11 cellular contexts compared by ENCODE assay signal in genomic region chr2:72220170-72220569, GRCh38.
DNase-seq lines count a peak whose midpoint lies in the region; ATAC-seq, FAIRE-seq and TF ChIP-seq lines count a peak whose summit lies in the region.
"Had no signal": no experiment of that assay in that cellular context is flagged by ENCODE, and none has a peak within 500 bp of the region (broad histone marks: within the 10 kb centered on the region; RNA-seq: fewer than 3 reads in every experiment).

No MANE protein-coding gene starts in this region.

- no peak overlapping the region for H3T11ph ChIP-seq in H9 (ENCODE audit: low read length)

- H3K23me2 ChIP-seq in H9 (ENCODE audit: insufficient read length, low read depth, low read length, poor library complexity, severe bottlenecking), result no peaks in the 10 kb centered on the region

- H3K4me2 ChIP-seq in H9 (ENCODE audit: insufficient read depth, insufficient read length, low read length), result no peak overlapping the region

- H3K9me3 Mint-ChIP-seq in Caco-2 (ENCODE audit: unreplicated experiment), result no peaks in the 10 kb centered on the region
- H3K9me3 Mint-ChIP-seq in H9, result no peaks in the 10 kb centered on the region
- H3K9me3 Mint-ChIP-seq: activated naive CD4-positive, alpha-beta T cell treated with anti-CD3 and anti-CD28 coated beads, Interleukin-2, amount 50 U/mL, for 24 hours; T-helper 2 cell treated with Interferon-gamma antibody and Interleukin-4, amounts not matched to agents 5 μg/mL and 100 μg/mL, for 36 hours had no signal

- no TSS peak for BruUV-seq in Caco-2 (replicated peaks; lab: Mats Ljungman, UMichigan)

- intact Hi-C loops in Caco-2 (cut with micrococcal nuclease; ENCODE audit: unreplicated experiment), result no loop called here

- no peak overlapping the region for H2BK15ac ChIP-seq in H9 (ENCODE audit: low read depth, low read length)

- FAIRE-seq in RCC 7860 (lab: Jason Lieb, UNC), result no peak

- H3K27ac Mint-ChIP-seq in Caco-2 (ENCODE audit: unreplicated experiment) (no peak overlapping the region), H9 (no peak overlapping the region)
- H3K27ac Mint-ChIP-seq: activated naive CD4-positive, alpha-beta T cell treated with anti-CD3 and anti-CD28 coated beads, Interleukin-2, amount 50 U/mL, for 24 hours; T-helper 2 cell treated with Interferon-gamma antibody and Interleukin-4, amounts not matched to agents 5 μg/mL and 100 μg/mL, for 36 hours had no signal

- H3K27ac ChIP-seq in H9 (ENCODE audit: insufficient read length, low read depth, low read length) (no peak overlapping the region), foreskin keratinocyte (no peak overlapping the region)

- POLR2A ChIA-PET in Caco-2 (lab: Charles Lee), result no interaction called here

- no peak overlapping the region for H3K4me3 ChIP-seq in Caco-2 (ENCODE audit: low read depth, low read length)

- H3K4me1 ChIP-seq in Caco-2 (no peaks in the 10 kb centered on the region), H9 (ENCODE audit: insufficient read depth, low read length) (no peaks in the 10 kb centered on the region), foreskin keratinocyte (no peaks in the 10 kb centered on the region)

- no peaks in the 10 kb centered on the region for H3K79me2 ChIP-seq in H9 (ENCODE audit: insufficient read depth, low read length)

- H4K20me1 ChIP-seq in H9 (ENCODE audit: control insufficient read depth, insufficient read depth, insufficient read length), result no peaks in the 10 kb centered on the region

- no peak overlapping the region for H3K9ac ChIP-seq in H9 (ENCODE audit: extremely low read depth, insufficient read length, low read length)

- DNase-seq in Caco-2 (peak; percentile 38 to 49), H9 (peak; percentile 86), RCC 7860 (ENCODE audit: low spot score) (peak; percentile 17), foreskin keratinocyte (no peak)
- DNase-seq in activated effector memory CD4-positive, alpha-beta T cell treated with anti-CD3 and anti-CD28 coated beads, Interleukin-2, amount 50 U/mL, for 16 hours, result no peak
- no peak for DNase-seq in activated CD8-positive, alpha-beta memory T cell treated with anti-CD3 and anti-CD28 coated beads for 24 hours
- DNase-seq in activated CD4-positive, alpha-beta T cell treated with anti-CD3 and anti-CD28 coated beads for 48 hours, result no peak
- DNase-seq: GF-D8 had no signal

- H2BK5ac ChIP-seq in H9 (ENCODE audit: insufficient read length, low read length), result no peak overlapping the region

- H3K9me3 ChIP-seq in Caco-2 (no peaks in the 10 kb centered on the region), H9 (ENCODE audit: control insufficient read depth, low read depth, low read length) (no peaks in the 10 kb centered on the region)

- ATAC-seq in foreskin keratinocyte (peak; percentile 33), GM18861 (IDR thresholded peaks at IDR 0.05; ENCODE audit: unreplicated experiment) (no peak)

- no peak overlapping the region for H3K4ac ChIP-seq in H9 (ENCODE audit: low read depth, low read length)

- CTCF ChIA-PET in Caco-2 (lab: Charles Lee), result no interaction called here

- H4K8ac ChIP-seq in H9 (replicated peaks; ENCODE audit: insufficient read length, low read depth, low read length), result no peak overlapping the region

- no peak overlapping the region for H3K4me3 Mint-ChIP-seq in Caco-2 (ENCODE audit: unreplicated experiment)
- no peak overlapping the region for H3K4me3 Mint-ChIP-seq in H9
- H3K4me3 Mint-ChIP-seq: activated naive CD4-positive, alpha-beta T cell treated with anti-CD3 and anti-CD28 coated beads, Interleukin-2, amount 50 U/mL, for 24 hours; T-helper 2 cell treated with Interferon-gamma antibody and Interleukin-4, amounts not matched to agents 5 μg/mL and 100 μg/mL, for 36 hours had no signal

- no peak overlapping the region for H4K91ac ChIP-seq in H9 (ENCODE audit: insufficient read length, low read depth, low read length)

- H3K4me1 Mint-ChIP-seq in Caco-2 (ENCODE audit: low read depth, unreplicated experiment) (peaks cover 9% of the 10 kb centered on the region), H9 (peaks cover 7 to 10% of the 10 kb centered on the region in 2 experiments)
- H3K4me1 Mint-ChIP-seq: activated naive CD4-positive, alpha-beta T cell treated with anti-CD3 and anti-CD28 coated beads, Interleukin-2, amount 50 U/mL, for 24 hours had no signal

- no peak overlapping the region for H4K5ac ChIP-seq in H9 (ENCODE audit: insufficient read length, low read depth, low read length)

- H2AK5ac ChIP-seq in H9 (ENCODE audit: insufficient read length, low read length), result no peak overlapping the region

- H3K18ac ChIP-seq in H9 (ENCODE audit: insufficient read length, low read depth, low read length), result no peak overlapping the region

- no peaks in the 10 kb centered on the region for H3K36me3 ChIP-seq in Caco-2 (ENCODE audit: control insufficient read depth, insufficient read depth, low read length)

- no peaks in the 10 kb centered on the region for H3K27me3 Mint-ChIP-seq in Caco-2 (ENCODE audit: insufficient read depth, unreplicated experiment)
- no peaks in the 10 kb centered on the region for H3K27me3 Mint-ChIP-seq in H9 (ENCODE audit: low read depth)
- H3K27me3 Mint-ChIP-seq: activated naive CD4-positive, alpha-beta T cell treated with anti-CD3 and anti-CD28 coated beads, Interleukin-2, amount 50 U/mL, for 24 hours had no signal

- no peak overlapping the region for H3K56ac ChIP-seq in H9 (ENCODE audit: insufficient read length, low read depth, low read length)

- H3K23ac ChIP-seq in H9 (ENCODE audit: insufficient read length, low read depth, low read length), result no peak overlapping the region

- H3K27me3 ChIP-seq in Caco-2 (replicated peaks; ENCODE audit: control insufficient read depth, insufficient read depth, low read length) (no peaks in the 10 kb centered on the region), H9 (ENCODE audit: insufficient read depth, low read length) (no peaks in the 10 kb centered on the region), foreskin keratinocyte (no peaks in the 10 kb centered on the region)

- H3K79me1 ChIP-seq in H9 (ENCODE audit: insufficient read depth, low read depth, low read length, poor library complexity, severe bottlenecking), result no peaks in the 10 kb centered on the region

- H2BK12ac ChIP-seq in H9 (ENCODE audit: insufficient read length, low read depth, low read length), result no peak overlapping the region

- H3K36me3 Mint-ChIP-seq in Caco-2 (ENCODE audit: insufficient read depth, unreplicated experiment) (peaks cover 4% of the 10 kb centered on the region), H9 (ENCODE audit: insufficient read depth in 1 of 3, low read depth in 3 of 3) (no peaks in the 10 kb centered on the region)

- H2AFZ ChIP-seq in H9 (ENCODE audit: low read length), result no peak overlapping the region

- no peak overlapping the region for H2BK120ac ChIP-seq in H9 (ENCODE audit: low read depth, low read length, poor library complexity, severe bottlenecking)

- H2BK20ac ChIP-seq in H9 (ENCODE audit: low read depth, low read length, poor library complexity, severe bottlenecking), result no peak overlapping the region

- H3K14ac ChIP-seq in H9 (ENCODE audit: insufficient read depth, low read length), result no peak overlapping the region

- no CpG with 5 or more reads among the region's 2 CpGs for WGBS in H9 (ENCODE audit: extremely low coverage, insufficient read length, low lambda C conversion rate)

- TF ChIP-seq CTCF in Caco-2 (IDR thresholded peaks at IDR 0.05; ENCODE audit: insufficient read depth in 1 of 2, low read depth in 1 of 2, low read length in 1 of 2, severe bottlenecking in 1 of 2, unreplicated experiment in 1 of 2) (peak; percentile 42 to 52), H9 (conservative IDR thresholded peaks at IDR 0.05) (peak; percentile 68), foreskin keratinocyte (conservative IDR thresholded peaks at IDR 0.05) (peak; percentile 52)

Comparison
In these comparisons a context has a peak if more than half of its experiments do, and no peak if none do; other contexts are left out.
1. DNase-seq: peak in Caco-2 (2 of 2), H9 (single experiment) and RCC 7860 (single experiment); none in foreskin keratinocyte (0 of 2), activated effector memory CD4-positive, alpha-beta T cell treated with anti-CD3 and anti-CD28 coated beads, Interleukin-2, amount 50 U/mL, for 16 hours (single experiment), activated CD8-positive, alpha-beta memory T cell treated with anti-CD3 and anti-CD28 coated beads for 24 hours (single experiment) and activated CD4-positive, alpha-beta T cell treated with anti-CD3 and anti-CD28 coated beads for 48 hours (single experiment).
2. Peak in every context shown above with its lines, with median percentiles within 50 percentile points of each other: CTCF ChIP-seq.